4 cellular contexts compared by ENCODE assay signal in the genomic region with DNA sequence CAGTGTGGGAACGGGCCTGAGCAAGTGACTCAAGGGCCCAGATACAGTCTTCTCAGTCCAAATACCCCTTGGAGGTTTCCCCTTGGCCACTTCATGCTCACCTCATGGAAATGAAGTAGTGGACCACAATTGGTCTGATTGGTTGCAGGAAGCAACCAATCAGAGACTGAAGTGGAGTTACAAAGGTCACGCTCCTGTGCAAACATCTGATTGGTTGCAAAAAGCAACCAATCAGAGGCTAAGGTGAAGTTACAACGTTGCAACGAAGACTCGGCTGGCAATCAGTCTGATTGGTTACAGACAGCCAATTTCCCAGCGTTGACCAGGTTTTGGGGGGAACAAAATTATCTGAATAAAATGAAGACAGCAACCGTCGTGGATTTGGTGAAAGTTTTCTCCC.
"Had no signal": no experiment of that assay in that cellular context is flagged by ENCODE, and none has a peak within 500 bp of the region (broad histone marks: within the 10 kb centered on the region; RNA-seq: fewer than 3 reads in every experiment).

No MANE protein-coding gene starts in this region.

- H3K9me3 Mint-ChIP-seq: GM23338, H9 had no signal

- H3K4me2 ChIP-seq: GM23338 had no signal

- DNase-seq: H9, HCEC 1CT had no signal

- H2AFZ ChIP-seq: GM23338 had no signal

- ATAC-seq: GM23338 had no signal

- H3K4me3 Mint-ChIP-seq: GM23338, H9, IgD-negative memory B cell had no signal

- H3K27ac Mint-ChIP-seq: GM23338, H9, IgD-negative memory B cell had no signal

- H3K4me3 ChIP-seq: GM23338 had no signal
